25 cellular contexts compared by ENCODE assay signal in the genomic region with DNA sequence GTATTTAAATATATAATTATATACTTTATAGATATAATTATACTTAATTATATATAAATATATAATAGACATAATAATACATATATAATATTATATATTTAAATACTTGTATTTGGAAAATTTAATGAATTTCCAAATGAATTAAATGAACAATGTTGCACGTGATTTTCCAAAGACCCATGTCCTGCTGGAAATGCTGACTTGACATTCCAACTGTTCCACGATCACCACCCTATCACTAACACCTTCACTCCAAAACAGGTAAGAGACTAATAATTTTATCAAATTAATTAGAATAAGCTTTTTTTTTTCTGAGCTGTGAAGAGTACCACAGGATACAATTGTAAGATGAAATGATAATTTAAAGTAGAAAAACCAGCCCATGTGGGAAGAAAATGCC.
A peak's percentile ranks its signal among the peaks of the same experiment; 100 is the strongest.
DNase-seq lines count a peak whose midpoint lies in the region; ATAC-seq, FAIRE-seq and TF ChIP-seq lines count a peak whose summit lies in the region.
"Had no signal": no experiment of that assay in that cellular context is flagged by ENCODE, and none has a peak within 500 bp of the region (broad histone marks: within the 10 kb centered on the region; RNA-seq: fewer than 3 reads in every experiment).

No MANE protein-coding gene starts in this region.

- H3K4me2 ChIP-seq in HepG2 (ENCODE audit: low read depth, low read length) = no peak overlapping the region
- H3K4me2 ChIP-seq: BLaER1 had no signal

- H3K9me3 ChIP-seq in HepG2 (ENCODE audit: low read length) = no peaks in the 10 kb centered on the region
- no peaks in the 10 kb centered on the region for H3K9me3 ChIP-seq in right lobe of liver
- H3K9me3 ChIP-seq: BE2C, BLaER1 had no signal

- no peak for DNase-seq in HepG2 (ENCODE audit: low spot score)
- DNase-seq in right lobe of liver = no peak
- DNase-seq in WTC11 (ENCODE audit: low spot score) = no peak
- DNase-seq in NCI-H2196 (lab: John Stamatoyannopoulos, UW; ENCODE audit: unreplicated experiment) = no peak
- no peak for DNase-seq in stimulated activated CD4-positive, alpha-beta T cell treated with anti-CD3 and anti-CD28 coated beads, Interleukin-2, amount 100 ng/mL, for 24 hours
- DNase-seq: BE2C; C1 segment of cervical spinal cord; CD4-positive, alpha-beta memory T cell; CD4-positive, CD25-positive, alpha-beta regulatory T cell; CD8-positive, alpha-beta memory T cell; COR-L47; DMS 273 treated with DMSO at 0.1 percent for 48 hours; DMS153; DMS53; DMS79; DND-41; EL; GDM1 had no signal

- no peak for TF ChIP-seq EP300 in HepG2 (IDR thresholded peaks at IDR 0.05; ENCODE audit: low read depth in 2 of 2, low read length in 2 of 2)
- TF ChIP-seq EP300 in HepG2 (CRISPR knock-in tag; IDR thresholded peaks at IDR 0.05; ENCODE audit: borderline replicate concordance) = no peak

- intact Hi-C loops in HepG2 (cut with micrococcal nuclease; ENCODE audit: unreplicated experiment) (no loop called here), right lobe of liver (cut with DNase I) (no loop called here)

- no peak overlapping the region for H3K4me3 Mint-ChIP-seq in WTC11
- H3K4me3 Mint-ChIP-seq: CD14-positive monocyte; CD4-positive, alpha-beta memory T cell; CD4-positive, CD25-positive, alpha-beta regulatory T cell; CD8-positive, alpha-beta memory T cell had no signal

- 0 out of 5 replicates have a peak, but pooled peaks cover 0 to 2% of the 10 kb centered on the region in 2 experiments for H3K27me3 ChIP-seq in HepG2 (ENCODE audit: control insufficient read depth in 1 of 2, insufficient read depth in 2 of 2, low read length in 2 of 2)
- H3K27me3 ChIP-seq in right lobe of liver = no peaks in the 10 kb centered on the region
- H3K27me3 ChIP-seq: BE2C, BLaER1 had no signal

- no TSS peak for BruUV-seq in HepG2 (replicated peaks; lab: Mats Ljungman, UMichigan)

- TF ChIP-seq CTCF in HepG2 (CRISPR knock-in tag; IDR thresholded peaks at IDR 0.05) (no peak), right lobe of liver (IDR thresholded peaks at IDR 0.05) (no peak), WTC11 (IDR thresholded peaks at IDR 0.05) (no peak)

- H4K20me1 ChIP-seq in HepG2 (ENCODE audit: insufficient read depth, low read length) = no peaks in the 10 kb centered on the region
- H4K20me1 ChIP-seq: BLaER1 had no signal

- CTCF ChIA-PET in HepG2 (lab: Yijun Ruan, JAX; ENCODE audit: low intra/inter-chr PET ratio, low total read pairs) (no interaction called here), WTC11 (lab: Charles Lee) (interaction anchor here (1.2 to 2.1 kb wide), 6 partner anchors 25 to 229 kb away, joined by 3 to 22 read pairs (median 4); no protein-coding TSS in a partner anchor)

- peaks cover 14% of the 10 kb centered on the region for H3K4me1 Mint-ChIP-seq in WTC11
- H3K4me1 Mint-ChIP-seq: CD14-positive monocyte had no signal

- H3K4me3 ChIP-seq in HepG2 (replicated peaks in 1 of 3; ENCODE audit: insufficient read depth in 1 of 3, low read depth in 2 of 3, low read length in 3 of 3) (no peak overlapping the region), right lobe of liver (no peak overlapping the region)
- H3K4me3 ChIP-seq: BLaER1, GM12878 had no signal

- H3K27ac Mint-ChIP-seq in WTC11 = no peak overlapping the region
- H3K27ac Mint-ChIP-seq: CD8-positive, alpha-beta memory T cell had no signal

- POLR2A ChIA-PET in HepG2 (lab: Yijun Ruan, JAX) (no interaction called here), WTC11 (lab: Charles Lee) (no interaction called here)

- H3K4me1 ChIP-seq in HepG2 (ENCODE audit: insufficient read depth, low read length) (no peaks in the 10 kb centered on the region), right lobe of liver (peaks cover 0 to 12% (median 2%) of the 10 kb centered on the region in 4 donors)
- H3K4me1 ChIP-seq: BE2C, BLaER1 had no signal

- ATAC-seq in HepG2 = no peak
- ATAC-seq in right lobe of liver = no peak
- no peak for ATAC-seq in WTC11
- ATAC-seq: GM12878 had no signal

- no peak overlapping the region for H3K9ac ChIP-seq in HepG2 (ENCODE audit: insufficient read depth, low read depth, low read length)
- H3K9ac ChIP-seq: BLaER1 had no signal

- no peaks in the 10 kb centered on the region for H3K9me3 Mint-ChIP-seq in WTC11
- H3K9me3 Mint-ChIP-seq: CD4-positive, alpha-beta memory T cell had no signal

- no peak overlapping the region for H3K27ac ChIP-seq in HepG2 (ENCODE audit: extremely low read length, insufficient read depth, low read length)
- no peak overlapping the region for H3K27ac ChIP-seq in right lobe of liver
- H3K27ac ChIP-seq: 22Rv1, BLaER1 had no signal

- in situ Hi-C loops in HepG2 (cut with HindIII; ENCODE audit: extremely low pct_ligation_motif_present, low pct_unique_long_range_greater_than_20kb) = no loop called here

- no peaks in the 10 kb centered on the region for H3K36me3 ChIP-seq in HepG2 (replicated peaks in 1 of 2; ENCODE audit: control insufficient read depth in 1 of 2, insufficient read depth in 2 of 2, low read length in 2 of 2)
- no peaks in the 10 kb centered on the region for H3K36me3 ChIP-seq in right lobe of liver
- H3K36me3 ChIP-seq: BE2C, BLaER1 had no signal

- whole genome bisulfite sequencing in HepG2 (ENCODE audit: low lambda C conversion rate) = 4% methylated on average over 2 of the region's 2 CpGs
- WGBS in right lobe of liver (ENCODE audit: insufficient coverage, low coverage, low lambda C conversion rate, missing lambda C conversion rate) = 92% methylated on average over 2 of the region's 2 CpGs

- TF ChIP-seq RAD21 in HepG2 (CRISPR knock-in tag; IDR thresholded peaks at IDR 0.05) = no peak

- no peaks in the 10 kb centered on the region for H3K36me3 Mint-ChIP-seq in WTC11
- H3K36me3 Mint-ChIP-seq: CD14-positive monocyte; CD4-positive, CD25-positive, alpha-beta regulatory T cell had no signal

- FAIRE-seq in HepG2 (lab: Jason Lieb, UNC) = no peak
- FAIRE-seq: GM12878, GM12892, GM18507, GM19239 had no signal

- no peak for TF ChIP-seq POLR2A in HepG2 (IDR thresholded peaks at IDR 0.05; ENCODE audit: insufficient read depth in 1 of 2, low read depth in 2 of 2, low read length in 2 of 2)
- no peak for TF ChIP-seq POLR2A in right lobe of liver (IDR thresholded peaks at IDR 0.05)

- H3K27me3 Mint-ChIP-seq in WTC11 (ENCODE audit: low read depth) = no peaks in the 10 kb centered on the region
- H3K27me3 Mint-ChIP-seq: CD4-positive, alpha-beta memory T cell; CD4-positive, CD25-positive, alpha-beta regulatory T cell; CD8-positive, alpha-beta memory T cell had no signal

- H2AFZ ChIP-seq in HepG2 (ENCODE audit: low read length) = no peak overlapping the region

- H3K79me2 ChIP-seq in HepG2 (ENCODE audit: insufficient read depth, low read length) = no peaks in the 10 kb centered on the region

TF ChIP-seq in HepG2, 621 proteins besides CTCF, POLR2A, EP300 and RAD21:
- TF ChIP-seq MAFF (IDR thresholded peaks at IDR 0.05; ENCODE audit: low read depth, low read length) (peak; percentile 83), ZNF335 (CRISPR knock-in tag; IDR thresholded peaks at IDR 0.05) (no peak), MAFK (conservative IDR thresholded peaks at IDR 0.05 in 1 of 2, IDR thresholded peaks at IDR 0.05 in 1 of 2; ENCODE audit: low read length in 2 of 2) (peak; percentile 82 to 91; a peak in 3 of 4 replicates), ZNF891 (CRISPR knock-in tag; IDR thresholded peaks at IDR 0.05) (no peak), ZNF260 (CRISPR knock-in tag; IDR thresholded peaks at IDR 0.05; ENCODE audit: borderline replicate concordance, low read depth) (no peak)
- TF ChIP-seq, protein P1, sequence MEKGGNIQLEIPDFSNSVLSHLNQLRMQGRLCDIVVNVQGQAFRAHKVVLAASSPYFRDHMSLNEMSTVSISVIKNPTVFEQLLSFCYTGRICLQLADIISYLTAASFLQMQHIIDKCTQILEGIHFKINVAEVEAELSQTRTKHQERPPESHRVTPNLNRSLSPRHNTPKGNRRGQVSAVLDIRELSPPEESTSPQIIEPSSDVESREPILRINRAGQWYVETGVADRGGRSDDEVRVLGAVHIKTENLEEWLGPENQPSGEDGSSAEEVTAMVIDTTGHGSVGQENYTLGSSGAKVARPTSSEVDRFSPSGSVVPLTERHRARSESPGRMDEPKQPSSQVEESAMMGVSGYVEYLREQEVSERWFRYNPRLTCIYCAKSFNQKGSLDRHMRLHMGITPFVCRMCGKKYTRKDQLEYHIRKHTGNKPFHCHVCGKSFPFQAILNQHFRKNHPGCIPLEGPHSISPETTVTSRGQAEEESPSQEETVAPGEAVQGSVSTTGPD (CRISPR knock-in tag; IDR thresholded peaks at IDR 0.05) = no peak

TF ChIP-seq in WTC11, 78 proteins besides CTCF, POLR2A, EP300 and RAD21:
- TF ChIP-seq HMGA2 (CRISPR knock-in tag; IDR thresholded peaks at IDR 0.05) = peak; percentile 88; the same call in 1 of the 2 replicates
- no peak for TF ChIP-seq TCF7 (CRISPR knock-in tag; IDR thresholded peaks at IDR 0.05; ENCODE audit: low read depth)
TF ChIP-seq in WTC11: peak in this region for 1.
